ENCODE assay signal across 8 cellular contexts in the genomic region with DNA sequence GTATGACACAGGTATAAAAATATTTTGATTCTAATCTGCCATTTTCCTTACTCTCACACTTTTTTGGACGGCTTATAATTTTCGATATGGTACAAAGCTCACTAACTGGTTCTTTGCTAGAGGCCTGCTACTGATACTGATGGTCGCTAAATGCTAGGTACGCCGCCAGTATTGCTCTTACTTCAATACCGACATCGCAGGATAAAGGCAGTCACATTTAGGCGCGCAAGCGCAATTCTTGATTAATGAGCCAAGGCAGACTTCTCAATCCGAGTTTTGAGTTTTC. TPM values are rescaled to one million over a fixed set of nuclear protein-coding genes. Genes with fewer than 3 reads are reported as not detected.
DNase-seq lines count a peak whose midpoint lies in the region; ATAC-seq lines count a peak whose summit lies in the region.

No MANE protein-coding gene starts in this region.

- peak overlapping the region; percentile 89 for H3K4me3 Mint-ChIP-seq in activated T-helper 2 cell treated with anti-CD3 and anti-CD28 coated beads, Interferon-gamma antibody, Interleukin-2, Interleukin-4, amounts not matched to agents 10 μg/mL and 5 μg/mL and 100 μg/mL, durations not matched to agents 14 hours and 24 hours and 36 hours (ENCODE audit: low read depth)
- peak overlapping the region; percentile 85 for H3K4me3 Mint-ChIP-seq in stimulated activated effector memory CD8-positive, alpha-beta T cell treated with anti-CD3 and anti-CD28 coated beads, Interleukin-12 subunit alpha, Interleukin-12 subunit beta, amount 100 ng/mL, for 72 hours

- no peaks in the 10 kb centered on the region for H3K27me3 ChIP-seq in iPS-15b (ENCODE audit: control insufficient read depth, insufficient read depth, low read length)

- no peaks in the 10 kb centered on the region for H3K36me3 ChIP-seq in iPS-15b (ENCODE audit: control insufficient read depth, insufficient read depth, low read length)

- peak overlapping the region; percentile 80 for H3K9ac ChIP-seq in iPS-15b (ENCODE audit: low read depth, low read length)

- H3K4me1 Mint-ChIP-seq in activated T-helper 2 cell treated with anti-CD3 and anti-CD28 coated beads, Interferon-gamma antibody, Interleukin-2, Interleukin-4, amounts not matched to agents 10 μg/mL and 5 μg/mL and 100 μg/mL, durations not matched to agents 14 hours and 24 hours and 36 hours (ENCODE audit: low read depth), result peaks cover 28% of the 10 kb centered on the region
- H3K4me1 Mint-ChIP-seq in stimulated activated effector memory CD8-positive, alpha-beta T cell treated with anti-CD3 and anti-CD28 coated beads, Interleukin-12 subunit alpha, Interleukin-12 subunit beta, amount 100 ng/mL, for 72 hours, result peaks cover 26% of the 10 kb centered on the region

- intact Hi-C loops in activated T-helper 2 cell treated with anti-CD3 and anti-CD28 coated beads, Interferon-gamma antibody, Interleukin-2, Interleukin-4, amounts not matched to agents 10 μg/mL and 5 μg/mL and 100 μg/mL, durations not matched to agents 14 hours and 24 hours and 36 hours (cut with micrococcal nuclease), result loop anchor here (1.0 to 10.0 kb wide), 6 partner anchors 153 to 1963 kb away; partner anchors contain the start of genes GAB1, SMARCA5 and ZNF330

- DNase-seq in COR-L47 (lab: John Stamatoyannopoulos, UW), result peak; percentile 57
- no peak for DNase-seq in activated T-helper 2 cell treated with anti-CD3 and anti-CD28 coated beads, Interferon-gamma antibody, Interleukin-2, Interleukin-4, amounts not matched to agents 10 μg/mL and 5 μg/mL and 100 μg/mL, durations not matched to agents 14 hours and 24 hours and 36 hours (ENCODE audit: low spot score)
- DNase-seq in stimulated activated effector memory CD8-positive, alpha-beta T cell treated with anti-CD3 and anti-CD28 coated beads, Interleukin-12 subunit alpha, Interleukin-12 subunit beta, amount 100 ng/mL, for 72 hours (ENCODE audit: low spot score in 2 of 2), result no peak
- DNase-seq in globus pallidus (ENCODE audit: low spot score), result no peak
- DNase-seq in superior temporal gyrus (ENCODE audit: extremely low spot score), result no peak

- H3K4me3 ChIP-seq in iPS-15b (ENCODE audit: low read depth, low read length), result peak overlapping the region; percentile 79

- peak overlapping the region; percentile 90 for H3K27ac Mint-ChIP-seq in activated T-helper 2 cell treated with anti-CD3 and anti-CD28 coated beads, Interferon-gamma antibody, Interleukin-2, Interleukin-4, amounts not matched to agents 10 μg/mL and 5 μg/mL and 100 μg/mL, durations not matched to agents 14 hours and 24 hours and 36 hours
- peak overlapping the region; percentile 97 for H3K27ac Mint-ChIP-seq in stimulated activated effector memory CD8-positive, alpha-beta T cell treated with anti-CD3 and anti-CD28 coated beads, Interleukin-12 subunit alpha, Interleukin-12 subunit beta, amount 100 ng/mL, for 72 hours

- no peaks in the 10 kb centered on the region for H3K9me3 Mint-ChIP-seq in activated T-helper 2 cell treated with anti-CD3 and anti-CD28 coated beads, Interferon-gamma antibody, Interleukin-2, Interleukin-4, amounts not matched to agents 10 μg/mL and 5 μg/mL and 100 μg/mL, durations not matched to agents 14 hours and 24 hours and 36 hours
- H3K9me3 Mint-ChIP-seq in stimulated activated effector memory CD8-positive, alpha-beta T cell treated with anti-CD3 and anti-CD28 coated beads, Interleukin-12 subunit alpha, Interleukin-12 subunit beta, amount 100 ng/mL, for 72 hours, result no peaks in the 10 kb centered on the region

- no peaks in the 10 kb centered on the region for H3K27me3 Mint-ChIP-seq in activated T-helper 2 cell treated with anti-CD3 and anti-CD28 coated beads, Interferon-gamma antibody, Interleukin-2, Interleukin-4, amounts not matched to agents 10 μg/mL and 5 μg/mL and 100 μg/mL, durations not matched to agents 14 hours and 24 hours and 36 hours (ENCODE audit: low read depth)

- peaks cover 29% of the 10 kb centered on the region for H3K36me3 Mint-ChIP-seq in activated T-helper 2 cell treated with anti-CD3 and anti-CD28 coated beads, Interferon-gamma antibody, Interleukin-2, Interleukin-4, amounts not matched to agents 10 μg/mL and 5 μg/mL and 100 μg/mL, durations not matched to agents 14 hours and 24 hours and 36 hours (ENCODE audit: low read depth)
- peaks cover 29% of the 10 kb centered on the region for H3K36me3 Mint-ChIP-seq in stimulated activated effector memory CD8-positive, alpha-beta T cell treated with anti-CD3 and anti-CD28 coated beads, Interleukin-12 subunit alpha, Interleukin-12 subunit beta, amount 100 ng/mL, for 72 hours

- no peaks in the 10 kb centered on the region for H3K4me1 ChIP-seq in iPS-15b (ENCODE audit: control insufficient read depth, insufficient read depth, low read length)

- ATAC-seq in GM19452 (IDR thresholded peaks at IDR 0.05; ENCODE audit: unreplicated experiment) (peak; percentile 21), HG03460 (IDR thresholded peaks at IDR 0.05; ENCODE audit: unreplicated experiment) (peak; percentile 16)
- peak; percentile 27 for ATAC-seq in stimulated activated effector memory CD8-positive, alpha-beta T cell treated with anti-CD3 and anti-CD28 coated beads, Interleukin-12 subunit alpha, Interleukin-12 subunit beta, amount 100 ng/mL, for 72 hours

- no peaks in the 10 kb centered on the region for H3K9me3 ChIP-seq in iPS-15b (ENCODE audit: control insufficient read depth, insufficient read depth, low read length)

RNA-seq across cellular contexts. Expression of gene USP38, which starts 0.6 kb away (rescaled TPM):
- total RNA-seq in activated T-helper 2 cell treated with anti-CD3 and anti-CD28 coated beads, Interferon-gamma antibody, Interleukin-2, Interleukin-4, amounts not matched to agents 10 μg/mL and 5 μg/mL and 100 μg/mL, durations not matched to agents 14 hours and 24 hours and 36 hours, result 23.5 and 26.2 TPM in 2 replicates
